In the genomic region with DNA sequence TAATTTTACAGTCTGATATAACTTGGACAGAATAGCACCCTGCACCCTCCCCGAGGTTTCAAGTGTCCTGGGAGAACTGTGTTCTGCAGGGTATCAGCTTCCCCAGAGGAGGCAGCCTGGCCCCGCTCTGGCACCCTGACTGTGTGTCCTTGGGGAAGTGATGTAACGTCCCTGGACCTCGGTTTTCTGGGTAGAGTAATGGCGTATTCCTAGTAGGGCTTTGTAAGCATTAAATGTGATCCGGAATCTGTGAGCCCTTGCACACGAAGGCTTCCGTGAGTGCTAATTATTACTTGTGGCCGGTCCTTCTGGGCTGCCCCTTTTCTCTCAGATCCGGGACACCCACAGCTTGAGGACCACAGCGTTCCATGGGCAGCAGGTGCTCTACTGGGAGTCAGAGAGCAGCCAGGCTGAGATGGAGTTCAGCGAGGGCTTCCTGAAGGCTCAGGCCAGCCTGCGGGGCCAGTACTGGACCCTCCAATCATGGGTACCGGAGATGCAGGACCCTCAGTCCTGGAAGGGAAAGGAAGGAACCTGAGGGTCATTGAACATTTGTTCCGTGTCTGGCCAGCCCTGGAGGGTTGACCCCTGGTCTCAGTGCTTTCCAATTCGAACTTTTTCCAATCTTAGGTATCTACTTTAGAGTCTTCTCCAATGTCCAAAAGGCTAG, we compare ENCODE assay signal across 8 cellular contexts. TPM values are rescaled to one million over a fixed set of nuclear protein-coding genes. Genes with fewer than 3 reads are reported as not detected.
DNase-seq lines count a peak whose midpoint lies in the region; ATAC-seq and TF ChIP-seq lines count a peak whose summit lies in the region.

No MANE protein-coding gene starts in this region.

- CTCF ChIA-PET in SK-N-SH (lab: Yijun Ruan, JAX), result interaction anchor here (0.9 to 1.6 kb wide), 6 partner anchors 9 to 271 kb away, joined by 3 to 8 read pairs (median 3); no protein-coding TSS in a partner anchor

- H3K27ac Mint-ChIP-seq in glutamatergic neuron (ENCODE audit: unreplicated experiment), result peak overlapping the region; percentile 17

- peak overlapping the region; percentile 93 for H3K4me2 ChIP-seq in SK-N-SH

- ATAC-seq in SK-N-SH treated with all-trans-retinoic acid at 6 μM for 48 hours (no peak), HG02870 (IDR thresholded peaks at IDR 0.05; ENCODE audit: unreplicated experiment) (no peak), HG02973 (IDR thresholded peaks at IDR 0.05; ENCODE audit: unreplicated experiment) (no peak)

- H3K9me2 ChIP-seq in SK-N-SH, result no peaks in the 10 kb centered on the region

- H2AFZ ChIP-seq in SK-N-SH (ENCODE audit: low read depth), result peak overlapping the region; percentile 91

- H4K20me1 ChIP-seq in SK-N-SH (ENCODE audit: insufficient read depth), result no peaks in the 10 kb centered on the region

- WGBS in SK-N-SH (ENCODE audit: low lambda C conversion rate), result 73% methylated on average over 7 of the region's 16 CpGs

- H3K36me3 ChIP-seq in SK-N-SH (replicated peaks in 1 of 2; ENCODE audit: control insufficient read depth in 1 of 2, insufficient read depth in 2 of 2, low read length in 1 of 2), result peaks cover 0 to 2% of the 10 kb centered on the region in 2 experiments
- no peaks in the 10 kb centered on the region for H3K36me3 ChIP-seq in SK-N-MC (ENCODE audit: insufficient read depth, low read length)
- no peaks in the 10 kb centered on the region for H3K36me3 ChIP-seq in stomach smooth muscle (ENCODE audit: control insufficient read depth in 2 of 2, insufficient read depth in 2 of 2, low read length in 2 of 2)

- H3K9me3 Mint-ChIP-seq in glutamatergic neuron (ENCODE audit: unreplicated experiment), result peaks cover 11% of the 10 kb centered on the region

- DNase-seq in SK-N-SH (peak; percentile 52), SK-N-MC (ENCODE audit: low read depth, low spot score) (no peak), glutamatergic neuron (no peak), nucleus accumbens (lab: John Stamatoyannopoulos, UW) (no peak)

- POLR2A ChIA-PET in SK-N-SH (lab: Yijun Ruan, JAX), result interaction anchor here (0.8 to 2.0 kb wide), 10 partner anchors 9 to 177 kb away, joined by 3 to 15 read pairs (median 4); partner anchors contain the start of genes DBH, MED22, REXO4 and RPL7A

- H3K27ac ChIP-seq in SK-N-SH (ENCODE audit: low read depth in 2 of 2, low read length in 1 of 2) (peak overlapping the region in 1 of 2 experiments; percentile 76; a peak in 2 of 4 replicates), SK-N-MC (no peak overlapping the region), stomach smooth muscle (ENCODE audit: low read length) (peak overlapping the region; percentile 82)

- H3K4me3 Mint-ChIP-seq in glutamatergic neuron (ENCODE audit: unreplicated experiment), result peak overlapping the region; percentile 69

- TF ChIP-seq CTCF in SK-N-SH (IDR thresholded peaks at IDR 0.05) (no peak), glutamatergic neuron (IDR thresholded peaks at IDR 0.05; ENCODE audit: partially characterized antibody, unreplicated experiment) (no peak)

- TF ChIP-seq RAD21 in SK-N-SH (IDR thresholded peaks at IDR 0.05; ENCODE audit: low read length), result no peak

- H3K4me1 Mint-ChIP-seq in glutamatergic neuron (ENCODE audit: low read depth, unreplicated experiment), result peaks cover 20% of the 10 kb centered on the region

- no peaks in the 10 kb centered on the region for H3K79me2 ChIP-seq in SK-N-SH (ENCODE audit: insufficient read depth)

- H3K9me3 ChIP-seq in SK-N-SH, result no peaks in the 10 kb centered on the region
- H3K9me3 ChIP-seq in SK-N-MC (ENCODE audit: low read depth, low read length), result no peaks in the 10 kb centered on the region
- H3K9me3 ChIP-seq in stomach smooth muscle (ENCODE audit: control insufficient read depth in 2 of 2, low read length in 2 of 2), result no peaks in the 10 kb centered on the region

- H3K36me3 Mint-ChIP-seq in glutamatergic neuron (ENCODE audit: unreplicated experiment), result no peaks in the 10 kb centered on the region

- H3K27me3 ChIP-seq in SK-N-SH (ENCODE audit: insufficient read depth) (no peaks in the 10 kb centered on the region), stomach smooth muscle (ENCODE audit: control insufficient read depth in 1 of 2, insufficient read depth in 2 of 2, low read length in 2 of 2) (no peaks in the 10 kb centered on the region)

- no peak for TF ChIP-seq EP300 in SK-N-SH (IDR thresholded peaks at IDR 0.05; ENCODE audit: borderline replicate concordance in 1 of 2, low read depth in 1 of 2, low read length in 1 of 2)

- H3K4me3 ChIP-seq in SK-N-SH (ENCODE audit: low read depth in 2 of 2, low read length in 1 of 2), result peak overlapping the region; percentile 78 to 85
- peak overlapping the region; percentile 96 for H3K4me3 ChIP-seq in SK-N-MC
- peak overlapping the region; percentile 69 to 82 for H3K4me3 ChIP-seq in stomach smooth muscle (ENCODE audit: low read length in 2 of 2)

- no peak overlapping the region for H3K9ac ChIP-seq in SK-N-SH
- no peak overlapping the region for H3K9ac ChIP-seq in SK-N-MC (ENCODE audit: insufficient read length)
- H3K9ac ChIP-seq in stomach smooth muscle (ENCODE audit: low read length in 2 of 2), result peak overlapping the region; percentile 33 to 72

- H3F3A ChIP-seq in SK-N-SH (replicated peaks; ENCODE audit: insufficient read depth), result peaks cover 2% of the 10 kb centered on the region

- H3K27me3 Mint-ChIP-seq in glutamatergic neuron (ENCODE audit: unreplicated experiment), result peaks cover 9% of the 10 kb centered on the region

- peaks cover 0 to 26% of the 10 kb centered on the region in 2 experiments; a peak in 1 of 4 replicates for H3K4me1 ChIP-seq in SK-N-SH (ENCODE audit: control insufficient read depth in 1 of 2, insufficient read depth in 2 of 2, low read depth in 1 of 2, low read length in 1 of 2)
- peaks cover 21% of the 10 kb centered on the region for H3K4me1 ChIP-seq in stomach smooth muscle (ENCODE audit: control insufficient read depth, insufficient read depth, low read length)

TF ChIP-seq in SK-N-SH, 30 proteins besides CTCF, POLR2A, EP300 and RAD21 (continues in another document):
- TF ChIP-seq RXRA (IDR thresholded peaks at IDR 0.05; ENCODE audit: borderline replicate concordance, low read depth) (no peak), IRF3 (IDR thresholded peaks at IDR 0.05; ENCODE audit: low read depth, low read length) (no peak), RCOR1 (IDR thresholded peaks at IDR 0.05; ENCODE audit: low read length) (no peak), NRF1 (IDR thresholded peaks at IDR 0.05; ENCODE audit: low read depth, low read length) (no peak)
- TF ChIP-seq, protein P1, sequence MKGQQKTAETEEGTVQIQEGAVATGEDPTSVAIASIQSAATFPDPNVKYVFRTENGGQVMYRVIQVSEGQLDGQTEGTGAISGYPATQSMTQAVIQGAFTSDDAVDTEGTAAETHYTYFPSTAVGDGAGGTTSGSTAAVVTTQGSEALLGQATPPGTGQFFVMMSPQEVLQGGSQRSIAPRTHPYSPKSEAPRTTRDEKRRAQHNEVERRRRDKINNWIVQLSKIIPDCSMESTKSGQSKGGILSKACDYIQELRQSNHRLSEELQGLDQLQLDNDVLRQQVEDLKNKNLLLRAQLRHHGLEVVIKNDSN (IDR thresholded peaks at IDR 0.05; ENCODE audit: borderline replicate concordance, low read depth), result no peak

TF ChIP-seq in SK-N-SH treated with all-trans-retinoic acid at 6 μM for 48 hours, 23 proteins besides CTCF, POLR2A, EP300 and RAD21:
- TF ChIP-seq POU6F1 (CRISPR knock-in tag; IDR thresholded peaks at IDR 0.05; ENCODE audit: borderline replicate concordance, low read depth) (no peak), PPARA (CRISPR knock-in tag; IDR thresholded peaks at IDR 0.05; ENCODE audit: borderline replicate concordance) (no peak), OSR1 (CRISPR knock-in tag; IDR thresholded peaks at IDR 0.05) (no peak)
- TF ChIP-seq, protein P2, sequence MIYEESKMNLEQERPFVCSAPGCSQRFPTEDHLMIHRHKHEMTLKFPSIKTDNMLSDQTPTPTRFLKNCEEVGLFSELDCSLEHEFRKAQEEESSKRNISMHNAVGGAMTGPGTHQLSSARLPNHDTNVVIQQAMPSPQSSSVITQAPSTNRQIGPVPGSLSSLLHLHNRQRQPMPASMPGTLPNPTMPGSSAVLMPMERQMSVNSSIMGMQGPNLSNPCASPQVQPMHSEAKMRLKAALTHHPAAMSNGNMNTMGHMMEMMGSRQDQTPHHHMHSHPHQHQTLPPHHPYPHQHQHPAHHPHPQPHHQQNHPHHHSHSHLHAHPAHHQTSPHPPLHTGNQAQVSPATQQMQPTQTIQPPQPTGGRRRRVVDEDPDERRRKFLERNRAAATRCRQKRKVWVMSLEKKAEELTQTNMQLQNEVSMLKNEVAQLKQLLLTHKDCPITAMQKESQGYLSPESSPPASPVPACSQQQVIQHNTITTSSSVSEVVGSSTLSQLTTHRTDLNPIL (CRISPR knock-in tag; IDR thresholded peaks at IDR 0.05; ENCODE audit: low read depth), result no peak

RNA-seq across cellular contexts. Expression of gene CACFD1, which starts 1.0 kb away (rescaled TPM):
- polyA plus RNA-seq in SK-N-SH (2012; rRNA removed), result 15.2 and 16.8 TPM in 2 replicates
- polyA plus RNA-seq in SK-N-SH (2012; cell fraction: cytosol; rRNA removed), result 5.8 and 10.5 TPM in 2 replicates
- polyA plus RNA-seq in SK-N-SH (2012; cell fraction: nucleus; rRNA removed), result 44.0 and 46.4 TPM in 2 replicates
- 45.4 TPM for total RNA-seq in glutamatergic neuron (ENCODE audit: unreplicated experiment)

RNA-seq across cellular contexts. Expression of gene SLC2A6, which starts 20.1 kb away (rescaled TPM):
- polyA plus RNA-seq in SK-N-SH (2012; rRNA removed), result 5.2 and 7.7 TPM in 2 replicates
- polyA plus RNA-seq in SK-N-SH (2012; cell fraction: cytosol; rRNA removed), result 2.2 and 4.1 TPM in 2 replicates
- polyA plus RNA-seq in SK-N-SH (2012; cell fraction: nucleus; rRNA removed), result 11.1 and 14.3 TPM in 2 replicates
- 104 TPM for total RNA-seq in glutamatergic neuron (ENCODE audit: unreplicated experiment)

RNA-seq across cellular contexts. Expression of gene ADAMTS13, which starts 36.6 kb away (rescaled TPM):
- 10.6 and 12.3 TPM in 2 replicates for polyA plus RNA-seq in SK-N-SH (2012; rRNA removed)
- polyA plus RNA-seq in SK-N-SH (2012; cell fraction: cytosol; rRNA removed), result 3.3 and 5.1 TPM in 2 replicates
- 69.2 and 70.7 TPM in 2 replicates for polyA plus RNA-seq in SK-N-SH (2012; cell fraction: nucleus; rRNA removed)
- 27.9 TPM for total RNA-seq in glutamatergic neuron (ENCODE audit: unreplicated experiment)

RNA-seq across cellular contexts. Expression of gene REXO4, which starts 41.0 kb away (rescaled TPM):
- 34.2 and 37.3 TPM in 2 replicates for polyA plus RNA-seq in SK-N-SH (2012; rRNA removed)
- polyA plus RNA-seq in SK-N-SH (2012; cell fraction: cytosol; rRNA removed), result 31.7 and 34.1 TPM in 2 replicates
- 21.7 and 30.0 TPM in 2 replicates for polyA plus RNA-seq in SK-N-SH (2012; cell fraction: nucleus; rRNA removed)
- 20.4 TPM for total RNA-seq in glutamatergic neuron (ENCODE audit: unreplicated experiment)

Comparison
In these comparisons a context has a peak if more than half of its experiments do, and no peak if none do; other contexts are left out.
1. H3K9ac ChIP-seq: peak in stomach smooth muscle (2 of 2); none in SK-N-SH (single experiment) and SK-N-MC (single experiment).
2. Peak in every context shown above with its lines, with median percentiles within 50 percentile points of each other: H3K4me3 ChIP-seq.